In the genomic region with DNA sequence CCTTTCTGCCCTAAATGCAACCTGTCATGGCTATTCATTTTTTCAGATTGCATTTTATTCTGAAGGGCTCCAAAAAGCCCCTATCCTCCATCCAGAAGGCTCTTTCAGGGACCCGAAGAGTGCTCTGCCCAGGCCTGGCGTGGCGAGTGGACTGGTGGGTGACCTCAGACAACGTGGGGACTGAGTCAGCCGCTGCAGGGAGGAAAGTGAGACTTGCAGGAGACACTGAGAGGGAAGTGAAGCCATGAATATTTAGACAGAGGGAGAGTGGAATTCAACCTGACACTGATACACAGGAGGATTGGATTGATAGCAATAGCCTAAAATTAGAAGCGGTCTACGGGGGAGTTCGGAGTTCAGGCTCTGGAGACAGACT, we compare ENCODE assay signal across 21 cellular contexts.
A peak's percentile ranks its signal among the peaks of the same experiment; 100 is the strongest.
DNase-seq lines count a peak whose midpoint lies in the region; ATAC-seq and TF ChIP-seq lines count a peak whose summit lies in the region.
"Had no signal": no experiment of that assay in that cellular context is flagged by ENCODE, and none has a peak within 500 bp of the region (broad histone marks: within the 10 kb centered on the region; RNA-seq: fewer than 3 reads in every experiment).

No MANE protein-coding gene starts in this region.

- peak overlapping the region; percentile 95 for H3K27ac Mint-ChIP-seq in neural crest cell (ENCODE audit: unreplicated experiment)
- H3K27ac Mint-ChIP-seq: B cell, CD14-positive monocyte, GM23338 had no signal

- TF ChIP-seq CTCF in cardiac muscle cell (IDR thresholded peaks at IDR 0.05; ENCODE audit: low read depth, low read length) (no peak), heart right ventricle (IDR thresholded peaks at IDR 0.05) (no peak), coronary artery (IDR thresholded peaks at IDR 0.05) (no peak), neural crest cell (conservative IDR thresholded peaks at IDR 0.05) (no peak), brain microvascular endothelial cell (IDR thresholded peaks at IDR 0.05; ENCODE audit: low read depth, low read length, missing control alignments) (no peak), esophagus muscularis mucosa (IDR thresholded peaks at IDR 0.05) (no peak)

- DNase-seq in cardiac muscle cell (ENCODE audit: low read depth in 1 of 2, low spot score in 1 of 2) (peak in 1 of 2 donors; percentile 22), heart right ventricle (no peak), coronary artery (ENCODE audit: low spot score) (peak; percentile 46), neural crest cell (ENCODE audit: low read depth, low spot score) (no peak), brain microvascular endothelial cell (no peak), esophagus muscularis mucosa (ENCODE audit: extremely low spot score) (no peak)
- DNase-seq: GDM1, Karpas-422, NCI-H1694, NCI-H2081, NCI-H2171 treated with DMSO at 0.1 percent for 48 hours, NCI-H446, NCI-H526 treated with DMSO at 0.1 percent for 48 hours, OCI-M1, SHP77 had no signal

- in situ Hi-C loops in brain microvascular endothelial cell (cut with HindIII; ENCODE audit: low pct_ligation_motif_present, low sequenced_read_pairs): no loop called here

- H3K36me3 Mint-ChIP-seq in neural crest cell (ENCODE audit: low read depth): peaks cover 6% of the 10 kb centered on the region
- H3K36me3 Mint-ChIP-seq: CD14-positive monocyte had no signal

- H3K27me3 ChIP-seq in cardiac muscle cell (no peaks in the 10 kb centered on the region), heart right ventricle (peaks cover 0 to 67% (median 32%) of the 10 kb centered on the region in 7 donors), brain microvascular endothelial cell (replicated peaks) (no peaks in the 10 kb centered on the region), esophagus muscularis mucosa (peaks cover 0 to 54% (median 0%) of the 10 kb centered on the region in 4 donors)

- TF ChIP-seq POLR2A in esophagus muscularis mucosa (IDR thresholded peaks at IDR 0.05; ENCODE audit: low read depth): no peak

- no peak overlapping the region for H3K4me3 Mint-ChIP-seq in neural crest cell
- H3K4me3 Mint-ChIP-seq: B cell, CD14-positive monocyte, GM23338 had no signal

- H3K4me1 ChIP-seq in cardiac muscle cell (ENCODE audit: low read depth): peaks cover 21% of the 10 kb centered on the region
- no peaks in the 10 kb centered on the region for H3K4me1 ChIP-seq in heart right ventricle
- H3K4me1 ChIP-seq in esophagus muscularis mucosa: no peaks in the 10 kb centered on the region
- H3K4me1 ChIP-seq: A549 had no signal

- intact Hi-C loops in heart right ventricle (cut with DNase I): no loop called here
- intact Hi-C loops in esophagus muscularis mucosa (cut with DNase I): no loop called here

- no peak for ATAC-seq in heart right ventricle
- ATAC-seq in HG02759 (IDR thresholded peaks at IDR 0.05; ENCODE audit: unreplicated experiment): no peak
- ATAC-seq: A549, GM23338, HCT116 had no signal

- H3K27ac ChIP-seq in cardiac muscle cell (peak overlapping the region; percentile 26), heart right ventricle (no peak overlapping the region), coronary artery (no peak overlapping the region), brain microvascular endothelial cell (no peak overlapping the region), esophagus muscularis mucosa (replicated peaks in 1 of 4) (no peak overlapping the region)
- H3K27ac ChIP-seq: A549 had no signal

- H3K4me1 Mint-ChIP-seq in neural crest cell: peaks cover 45% of the 10 kb centered on the region
- H3K4me1 Mint-ChIP-seq: B cell, CD14-positive monocyte had no signal

- no peaks in the 10 kb centered on the region for H3K36me3 ChIP-seq in cardiac muscle cell
- no peaks in the 10 kb centered on the region for H3K36me3 ChIP-seq in heart right ventricle
- H3K36me3 ChIP-seq in brain microvascular endothelial cell (replicated peaks): no peaks in the 10 kb centered on the region
- H3K36me3 ChIP-seq in esophagus muscularis mucosa: no peaks in the 10 kb centered on the region

- no peak for TF ChIP-seq EP300 in esophagus muscularis mucosa (IDR thresholded peaks at IDR 0.05)

- peaks cover 3% of the 10 kb centered on the region for H3K27me3 Mint-ChIP-seq in neural crest cell (ENCODE audit: low read depth)

- H3K4me3 ChIP-seq in cardiac muscle cell: no peak overlapping the region
- H3K4me3 ChIP-seq in heart right ventricle: no peak overlapping the region
- no peak overlapping the region for H3K4me3 ChIP-seq in coronary artery
- no peak overlapping the region for H3K4me3 ChIP-seq in brain microvascular endothelial cell (ENCODE audit: low read depth, low read length)
- no peak overlapping the region for H3K4me3 ChIP-seq in esophagus muscularis mucosa
- H3K4me3 ChIP-seq: A549, GM23338 had no signal

- H3K9me3 ChIP-seq in cardiac muscle cell (ENCODE audit: low read depth) (no peaks in the 10 kb centered on the region), heart right ventricle (no peaks in the 10 kb centered on the region), esophagus muscularis mucosa (no peaks in the 10 kb centered on the region)
- H3K9me3 ChIP-seq: A549 had no signal

- WGBS in heart right ventricle, 2 donors: 66 to 68% methylated on average over 8 of the region's 8 CpGs
- 88% methylated on average over 8 of the region's 8 CpGs for WGBS in esophagus muscularis mucosa

- peaks cover 2% of the 10 kb centered on the region for H3K9me3 Mint-ChIP-seq in neural crest cell
